17 cellular contexts compared by ENCODE assay signal in the genomic region with DNA sequence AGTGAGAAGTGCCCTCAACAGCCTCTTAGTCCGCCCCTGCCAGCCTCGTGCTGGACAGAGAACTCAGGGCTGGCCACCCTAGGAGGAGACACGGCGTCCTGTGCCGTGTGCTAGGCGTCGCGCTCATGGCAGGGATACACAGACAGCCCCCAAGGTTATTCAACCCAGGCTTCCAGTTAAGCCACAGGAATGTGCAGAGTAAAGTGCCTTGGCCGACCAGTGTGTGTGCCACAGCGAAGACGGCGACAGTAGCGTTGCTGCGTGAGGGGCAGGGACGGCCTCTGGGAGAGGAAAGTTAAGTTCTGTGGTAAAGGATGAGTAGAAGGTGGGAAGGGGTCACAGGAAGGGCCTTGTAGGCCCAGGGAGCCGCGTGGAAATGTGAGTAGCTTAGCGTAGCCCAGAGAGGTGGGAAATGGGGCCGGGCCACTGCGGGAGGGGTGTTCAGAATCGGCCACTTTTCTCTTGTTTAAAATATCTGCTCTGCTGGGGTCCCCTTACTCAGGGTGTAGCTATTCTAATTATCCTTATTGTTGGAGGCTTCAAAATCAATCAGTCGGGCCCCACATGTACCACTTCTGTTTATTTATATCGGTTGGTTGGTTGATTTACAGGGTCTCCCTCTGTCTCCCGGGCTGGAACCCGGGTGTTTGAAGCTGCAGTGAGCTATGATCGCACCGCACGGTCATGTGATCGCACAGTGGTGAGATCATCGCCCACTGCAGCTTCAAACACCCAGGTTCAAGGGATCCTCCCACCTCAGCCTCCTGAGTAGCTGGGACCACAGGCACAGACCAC. TPM values are rescaled to one million over a fixed set of nuclear protein-coding genes. Genes with fewer than 3 reads are reported as not detected.
A peak's percentile ranks its signal among the peaks of the same experiment; 100 is the strongest.
DNase-seq lines count a peak whose midpoint lies in the region; ATAC-seq and TF ChIP-seq lines count a peak whose summit lies in the region.
"Had no signal": no experiment of that assay in that cellular context is flagged by ENCODE, and none has a peak within 500 bp of the region (broad histone marks: within the 10 kb centered on the region; RNA-seq: fewer than 3 reads in every experiment).

No MANE protein-coding gene starts in this region.

- peak overlapping the region; percentile 42 for H3K4me3 Mint-ChIP-seq in glutamatergic neuron (ENCODE audit: unreplicated experiment)
- no peak overlapping the region for H3K4me3 Mint-ChIP-seq in progenitor cell of endocrine pancreas (ENCODE audit: low read depth)
- H3K4me3 Mint-ChIP-seq: activated naive CD8-positive, alpha-beta T cell treated with anti-CD3 and anti-CD28 coated beads, Interleukin-2, amount 10 ng/mL, durations not matched to agents 7 days and 5 days; activated T-cell treated with anti-CD3 and anti-CD28 coated beads, Interleukin-2, amount 50 U/mL, for 4 hours; CD14-positive monocyte had no signal

- H3K27me3 Mint-ChIP-seq in glutamatergic neuron (ENCODE audit: unreplicated experiment) (peaks cover 17% of the 10 kb centered on the region), progenitor cell of endocrine pancreas (no peaks in the 10 kb centered on the region)
- H3K27me3 Mint-ChIP-seq: activated naive CD8-positive, alpha-beta T cell treated with anti-CD3 and anti-CD28 coated beads, Interleukin-2, amount 10 ng/mL, durations not matched to agents 7 days and 5 days had no signal

- H3K4me1 Mint-ChIP-seq in glutamatergic neuron (ENCODE audit: low read depth, unreplicated experiment) (peaks cover 39% of the 10 kb centered on the region), progenitor cell of endocrine pancreas (ENCODE audit: low read depth) (peaks cover 11% of the 10 kb centered on the region)

- H3K36me3 Mint-ChIP-seq in glutamatergic neuron (ENCODE audit: unreplicated experiment) (no peaks in the 10 kb centered on the region), progenitor cell of endocrine pancreas (ENCODE audit: insufficient read depth) (peaks cover 9% of the 10 kb centered on the region)

- intact Hi-C loops in Right ventricle myocardium inferior (cut with DNase I), result loop anchor here (5.0 kb wide), 1 partner anchor 53 kb away; a partner anchor contains a TSS
- intact Hi-C loops in cardiac septum (cut with DNase I), result loop anchor here (2.0 to 5.0 kb wide), 3 partner anchors 25 to 93 kb away; a partner anchor contains a TSS
- intact Hi-C loops in uterus (cut with DNase I; ENCODE audit: low total_unique reads), result no loop called here
- intact Hi-C loops in mucosa of descending colon (cut with DNase I, micrococcal nuclease), result no loop called here

- DNase-seq in Right ventricle myocardium inferior (ENCODE audit: missing footprints) (peak; percentile 44), cardiac septum (ENCODE audit: low spot score) (no peak), glutamatergic neuron (no peak), progenitor cell of endocrine pancreas (ENCODE audit: low spot score, unreplicated experiment) (no peak), uterus (no peak), mucosa of descending colon (no peak), mucosa of gallbladder (ENCODE audit: low spot score) (no peak)
- DNase-seq: 8988T; activated CD4-positive, alpha-beta T cell treated with anti-CD3 and anti-CD28 coated beads, Interleukin-2, amount 50 U/mL, for 1 hour; activated naive CD8-positive, alpha-beta T cell treated with anti-CD3 and anti-CD28 coated beads, Interleukin-2, amount 10 ng/mL, durations not matched to agents 7 days and 5 days; activated T-cell treated with anti-CD3 and anti-CD28 coated beads, Interleukin-2, amount 50 U/mL, for 4 hours; DMS79 treated with DMSO at 0.1 percent for 48 hours; NCI-H1417 treated with DMSO at 0.1 percent for 48 hours; stimulated activated CD4-positive, alpha-beta T cell treated with anti-CD3 and anti-CD28 coated beads, Interleukin-4, amount 100 ng/mL, for 4 hours had no signal

- ATAC-seq in Right ventricle myocardium inferior (no peak), HG02759 (IDR thresholded peaks at IDR 0.05; ENCODE audit: unreplicated experiment) (no peak), mucosa of descending colon (no peak)
- ATAC-seq: activated T-cell treated with anti-CD3 and anti-CD28 coated beads, Interleukin-2, amount 50 U/mL, for 4 hours had no signal

- peaks cover 0 to 27% of the 10 kb centered on the region in 2 donors for H3K4me1 ChIP-seq in uterus
- H3K4me1 ChIP-seq in mucosa of descending colon (ENCODE audit: low read depth), result peaks cover 4% of the 10 kb centered on the region

- H3K36me3 ChIP-seq in uterus (no peaks in the 10 kb centered on the region), mucosa of descending colon (ENCODE audit: low read depth) (peaks cover 4% of the 10 kb centered on the region)

- H3K27ac Mint-ChIP-seq in glutamatergic neuron (ENCODE audit: unreplicated experiment) (peak overlapping the region; percentile 39), progenitor cell of endocrine pancreas (peak overlapping the region; percentile 77)
- H3K27ac Mint-ChIP-seq: activated naive CD8-positive, alpha-beta T cell treated with anti-CD3 and anti-CD28 coated beads, Interleukin-2, amount 10 ng/mL, durations not matched to agents 7 days and 5 days had no signal

- no peak for TF ChIP-seq POLR2A in uterus (IDR thresholded peaks at IDR 0.05)

- peak overlapping the region; percentile 76 to 79 for H3K27ac ChIP-seq in uterus
- H3K27ac ChIP-seq: HL-60 had no signal

- H3K9me3 Mint-ChIP-seq in glutamatergic neuron (ENCODE audit: unreplicated experiment) (peaks cover 25% of the 10 kb centered on the region), progenitor cell of endocrine pancreas (ENCODE audit: low read depth) (no peaks in the 10 kb centered on the region)
- H3K9me3 Mint-ChIP-seq: activated naive CD8-positive, alpha-beta T cell treated with anti-CD3 and anti-CD28 coated beads, Interleukin-2, amount 10 ng/mL, durations not matched to agents 7 days and 5 days; activated T-cell treated with anti-CD3 and anti-CD28 coated beads, Interleukin-2, amount 50 U/mL, for 4 hours; CD14-positive monocyte had no signal

- no peaks in the 10 kb centered on the region for H3K27me3 ChIP-seq in uterus

- H3K4me3 ChIP-seq in uterus (no peak overlapping the region), mucosa of descending colon (no peak overlapping the region)

- no peak for TF ChIP-seq CTCF in glutamatergic neuron (IDR thresholded peaks at IDR 0.05; ENCODE audit: partially characterized antibody, unreplicated experiment)
- no peak for TF ChIP-seq CTCF in progenitor cell of endocrine pancreas (IDR thresholded peaks at IDR 0.05; ENCODE audit: unreplicated experiment)
- TF ChIP-seq CTCF in uterus (IDR thresholded peaks at IDR 0.05), result no peak
- TF ChIP-seq CTCF in mucosa of descending colon (IDR thresholded peaks at IDR 0.05), result no peak

- H3K9me3 ChIP-seq in uterus (no peaks in the 10 kb centered on the region), mucosa of descending colon (no peaks in the 10 kb centered on the region)

RNA-seq across cellular contexts. Expression of a gene that starts 24.5 kb away (rescaled TPM):
- 109 TPM for total RNA-seq in Right ventricle myocardium inferior
- 138 TPM for total RNA-seq in cardiac septum
- 26.4 TPM for total RNA-seq in glutamatergic neuron (ENCODE audit: unreplicated experiment)
- 35.7 and 39.3 TPM in 2 replicates for total RNA-seq in progenitor cell of endocrine pancreas
- 10 to 100 TPM in 3 of 4 donors, 1 to 10 TPM in 1; 4.6 to 95.4 (median 36.9) TPM for total RNA-seq in uterus
- total RNA-seq in mucosa of descending colon, result 100 to 1,000 TPM in 1 of 3 donors, 10 to 100 TPM in 2; 75.6 to 138 (median 88.4) TPM
- 69.1 TPM for total RNA-seq in mucosa of gallbladder

RNA-seq across cellular contexts. Expression of a gene that starts 54.9 kb away (rescaled TPM):
- total RNA-seq in Right ventricle myocardium inferior (66.3 TPM), cardiac septum (39.7 TPM), glutamatergic neuron (ENCODE audit: unreplicated experiment) (119 TPM), progenitor cell of endocrine pancreas (87.2 and 91.5 TPM in 2 replicates), uterus (100 to 1,000 TPM in 1 of 4 donors, 10 to 100 TPM in 2, 1 to 10 TPM in 1; 10.0 to 122 (median 69.2) TPM), mucosa of descending colon (100 to 1,000 TPM in 2 of 3 donors, 10 to 100 TPM in 1; 76.4 to 122 (median 118) TPM), mucosa of gallbladder (195 TPM)

Comparison
In these comparisons a context has a peak if more than half of its experiments do, and no peak if none do; other contexts are left out.
1. intact Hi-C loops: an anchor here in Right ventricle myocardium inferior (5.0 kb wide) and cardiac septum (2.0 to 5.0 kb wide); none called in uterus and mucosa of descending colon.